Comparison of ENCODE assay signal across 12 cellular contexts in genomic region chrX:79325263-79325958, GRCh38. TPM values are rescaled to one million over a fixed set of nuclear protein-coding genes. Genes with fewer than 3 reads are reported as not detected.
DNase-seq lines count a peak whose midpoint lies in the region; ATAC-seq and TF ChIP-seq lines count a peak whose summit lies in the region.
"Had no signal": no experiment of that assay in that cellular context is flagged by ENCODE, and none has a peak within 500 bp of the region (broad histone marks: within the 10 kb centered on the region; RNA-seq: fewer than 3 reads in every experiment).

No MANE protein-coding gene starts in this region.

- H3K27ac ChIP-seq in right cardiac atrium (ENCODE audit: low read length): no peak overlapping the region
- H3K27ac ChIP-seq: gastroesophageal sphincter had no signal

- intact Hi-C loops in mucosa of descending colon (cut with DNase I, micrococcal nuclease): no loop called here
- intact Hi-C loops in right cardiac atrium (cut with DNase I): no loop called here
- intact Hi-C loops in head of caudate nucleus (cut with DNase I): no loop called here

- ATAC-seq in mucosa of descending colon (peak; percentile 54), GM18517 (IDR thresholded peaks at IDR 0.05; ENCODE audit: unreplicated experiment) (no peak), HG03280 (IDR thresholded peaks at IDR 0.05; ENCODE audit: unreplicated experiment) (no peak), right cardiac atrium (no peak)
- ATAC-seq: gastroesophageal sphincter had no signal

- peak overlapping the region; percentile 7; the same call in 1 of the 2 replicates for H3K9ac ChIP-seq in ES-I3 (ENCODE audit: low read depth, low read length)

- TF ChIP-seq CTCF in mucosa of descending colon (IDR thresholded peaks at IDR 0.05): no peak

- H3K9me3 ChIP-seq in ES-I3 (ENCODE audit: control insufficient read depth, insufficient read depth, low read length) (no peaks in the 10 kb centered on the region), mucosa of descending colon (no peaks in the 10 kb centered on the region), right cardiac atrium (ENCODE audit: control insufficient read depth, low read length) (no peaks in the 10 kb centered on the region)
- H3K9me3 ChIP-seq: gastroesophageal sphincter had no signal

- no peaks in the 10 kb centered on the region; the same call in 1 of the 2 replicates for H3K4me1 ChIP-seq in ES-I3 (ENCODE audit: insufficient read depth, low read length)
- H3K4me1 ChIP-seq in mucosa of descending colon (ENCODE audit: low read depth): no peaks in the 10 kb centered on the region
- no peaks in the 10 kb centered on the region for H3K4me1 ChIP-seq in right cardiac atrium (ENCODE audit: control insufficient read depth, insufficient read depth, low read length)
- H3K4me1 ChIP-seq: gastroesophageal sphincter had no signal

- no peaks in the 10 kb centered on the region for H3K27me3 ChIP-seq in right cardiac atrium (ENCODE audit: control insufficient read depth, insufficient read depth)
- H3K27me3 ChIP-seq: gastroesophageal sphincter had no signal

- DNase-seq in T-helper 1 cell: peak in 4 of 5 donors; percentile 13 to 44 (median 18)
- DNase-seq in activated effector memory CD4-positive, alpha-beta T cell treated with Interleukin-2 at 50 U/mL for 16 hours: peak; percentile 36
- DNase-seq in mucosa of descending colon: peak in 2 of 3 donors; percentile 20 to 23
- no peak for DNase-seq in right cardiac atrium
- DNase-seq in head of caudate nucleus: no peak
- DNase-seq: NCI-H1048, NCI-H524, posterior cingulate gyrus had no signal

- H3K36me3 ChIP-seq in ES-I3 (ENCODE audit: insufficient read depth, low read length) (no peaks in the 10 kb centered on the region), mucosa of descending colon (ENCODE audit: low read depth) (no peaks in the 10 kb centered on the region)
- H3K36me3 ChIP-seq: gastroesophageal sphincter had no signal

- 65% methylated on average over 8 of the region's 8 CpGs for WGBS in right cardiac atrium

- H3K4me3 ChIP-seq in mucosa of descending colon (no peak overlapping the region), right cardiac atrium (ENCODE audit: low read length) (no peak overlapping the region)
- H3K4me3 ChIP-seq: gastroesophageal sphincter had no signal

RNA-seq across cellular contexts. Expression of gene ITM2A, which starts 41.7 kb away (rescaled TPM):
- total RNA-seq in mucosa of descending colon (10 to 100 TPM; 14.5 to 36.0 (median 16.4) TPM), right cardiac atrium (100 to 1,000 TPM; 128 to 174 (median 145) TPM)
- 76.3 TPM for polyA plus RNA-seq in right cardiac atrium

Comparison
In these comparisons a context has a peak if more than half of its experiments do, and no peak if none do; other contexts are left out.
1. DNase-seq: peak in T-helper 1 cell (4 of 5), activated effector memory CD4-positive, alpha-beta T cell treated with Interleukin-2 at 50 U/mL for 16 hours (single experiment) and mucosa of descending colon (2 of 3); none in right cardiac atrium (0 of 3) and head of caudate nucleus (0 of 42).